In the genomic region with DNA sequence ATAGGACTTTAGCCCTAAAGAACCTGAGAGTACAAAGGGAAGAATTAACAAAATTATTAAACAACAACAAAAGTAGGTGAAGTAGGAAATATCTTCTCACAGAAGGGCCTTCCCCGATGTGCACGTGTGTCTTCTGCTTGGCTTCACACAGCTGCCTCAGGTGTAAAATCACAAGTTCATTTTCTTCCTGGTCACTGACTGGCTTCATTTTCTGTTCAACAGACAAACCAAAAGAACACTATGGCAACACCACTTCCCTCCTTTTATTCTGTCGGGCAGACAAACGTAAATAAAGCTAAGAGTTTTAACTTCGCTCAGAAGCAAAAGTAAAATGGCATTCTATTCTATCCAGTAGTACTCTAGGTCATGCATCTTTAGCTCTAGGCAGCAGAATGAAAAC, we compare ENCODE assay signal across 17 cellular contexts.
DNase-seq lines count a peak whose midpoint lies in the region; ATAC-seq and TF ChIP-seq lines count a peak whose summit lies in the region.
"Had no signal": no experiment of that assay in that cellular context is flagged by ENCODE, and none has a peak within 500 bp of the region (broad histone marks: within the 10 kb centered on the region; RNA-seq: fewer than 3 reads in every experiment).

No MANE protein-coding gene starts in this region.

- H3K4me1 Mint-ChIP-seq in nephron progenitor cell, result no peaks in the 10 kb centered on the region
- peaks cover 2% of the 10 kb centered on the region for H3K4me1 Mint-ChIP-seq in activated T-cell treated with anti-CD3 and anti-CD28 coated beads, Interleukin-2, amount 50 U/mL, for 4 hours (ENCODE audit: low read depth)
- no peaks in the 10 kb centered on the region for H3K4me1 Mint-ChIP-seq in naive thymus-derived CD4-positive, alpha-beta T cell

- no peak overlapping the region for H3K4me3 ChIP-seq in naive thymus-derived CD4-positive, alpha-beta T cell (ENCODE audit: low read length)
- H3K4me3 ChIP-seq: body of pancreas, PC-9, testis had no signal

- TF ChIP-seq CTCF in nephron progenitor cell (IDR thresholded peaks at IDR 0.05), result no peak

- no peaks in the 10 kb centered on the region for H3K9me3 ChIP-seq in naive thymus-derived CD4-positive, alpha-beta T cell (ENCODE audit: control insufficient read depth in 2 of 3, low read length in 3 of 3)
- H3K9me3 ChIP-seq: body of pancreas, testis had no signal

- no peaks in the 10 kb centered on the region for H3K27me3 ChIP-seq in naive thymus-derived CD4-positive, alpha-beta T cell (ENCODE audit: control insufficient read depth in 2 of 2, insufficient read depth in 2 of 2, low read length in 2 of 2)
- H3K27me3 ChIP-seq: body of pancreas, testis had no signal

- POLR2A ChIA-PET in naive thymus-derived CD4-positive, alpha-beta T cell (lab: Charles Lee), result interaction anchor here (1.3 kb wide), 1 partner anchor 28 kb away, joined by 3 read pairs; no protein-coding TSS in a partner anchor

- H3K36me3 ChIP-seq in naive thymus-derived CD4-positive, alpha-beta T cell (ENCODE audit: control insufficient read depth in 2 of 3, insufficient read depth in 3 of 3, low read length in 3 of 3), result no peaks in the 10 kb centered on the region

- no peaks in the 10 kb centered on the region for H3K9me3 Mint-ChIP-seq in nephron progenitor cell
- no peaks in the 10 kb centered on the region for H3K9me3 Mint-ChIP-seq in activated T-cell treated with anti-CD3 and anti-CD28 coated beads, Interleukin-2, amount 50 U/mL, for 4 hours
- H3K9me3 Mint-ChIP-seq in naive thymus-derived CD4-positive, alpha-beta T cell, result peaks cover 0 to 2% (median 0%) of the 10 kb centered on the region in 11 donors
- H3K9me3 Mint-ChIP-seq: activated CD4-positive, alpha-beta T cell treated with anti-CD3 and anti-CD28 coated beads, Interleukin-2, amount 10 ng/mL, durations not matched to agents 24 days and 14 days; natural killer cell had no signal

- H3K4me1 ChIP-seq in naive thymus-derived CD4-positive, alpha-beta T cell (ENCODE audit: control insufficient read depth in 2 of 2, insufficient read depth in 2 of 2, low read length in 2 of 2), result no peaks in the 10 kb centered on the region
- H3K4me1 ChIP-seq: body of pancreas, testis had no signal

- CTCF ChIA-PET in naive thymus-derived CD4-positive, alpha-beta T cell (lab: Charles Lee), result no interaction called here

- intact Hi-C loops in naive thymus-derived CD4-positive, alpha-beta T cell (cut with micrococcal nuclease), result no loop called here

- peaks cover 6% of the 10 kb centered on the region for H3K27me3 Mint-ChIP-seq in nephron progenitor cell (ENCODE audit: low read depth, poor library complexity)
- H3K27me3 Mint-ChIP-seq in activated T-cell treated with anti-CD3 and anti-CD28 coated beads, Interleukin-2, amount 50 U/mL, for 4 hours (ENCODE audit: low read depth), result no peaks in the 10 kb centered on the region
- H3K27me3 Mint-ChIP-seq in naive thymus-derived CD4-positive, alpha-beta T cell, result no peaks in the 10 kb centered on the region
- H3K27me3 Mint-ChIP-seq: activated CD4-positive, alpha-beta T cell treated with anti-CD3 and anti-CD28 coated beads, Interleukin-2, amount 10 ng/mL, durations not matched to agents 24 days and 14 days; CD4-positive, CD25-positive, alpha-beta regulatory T cell had no signal

- peak overlapping the region; percentile 65 for H3K27ac Mint-ChIP-seq in nephron progenitor cell
- H3K27ac Mint-ChIP-seq in naive thymus-derived CD4-positive, alpha-beta T cell, result peak overlapping the region in 1 of 9 donors; percentile 14
- H3K27ac Mint-ChIP-seq: activated CD4-positive, alpha-beta T cell treated with anti-CD3 and anti-CD28 coated beads, Interleukin-2, amount 10 ng/mL, durations not matched to agents 24 days and 14 days; CD4-positive, CD25-positive, alpha-beta regulatory T cell; natural killer cell had no signal

- H3K27ac ChIP-seq in naive thymus-derived CD4-positive, alpha-beta T cell (ENCODE audit: low read depth, low read length), result no peak overlapping the region
- H3K27ac ChIP-seq: body of pancreas, PC-9, testis had no signal

- no peak overlapping the region for H3K4me3 Mint-ChIP-seq in nephron progenitor cell
- no peak overlapping the region for H3K4me3 Mint-ChIP-seq in activated T-cell treated with anti-CD3 and anti-CD28 coated beads, Interleukin-2, amount 50 U/mL, for 4 hours
- H3K4me3 Mint-ChIP-seq in naive thymus-derived CD4-positive, alpha-beta T cell, result no peak overlapping the region
- H3K4me3 Mint-ChIP-seq: activated CD4-positive, alpha-beta T cell treated with anti-CD3 and anti-CD28 coated beads, Interleukin-2, amount 10 ng/mL, durations not matched to agents 24 days and 14 days; CD4-positive, CD25-positive, alpha-beta regulatory T cell; natural killer cell had no signal

- peak; percentile 87 for ATAC-seq in GM19023 (IDR thresholded peaks at IDR 0.05; ENCODE audit: unreplicated experiment)
- peak; percentile 97 for ATAC-seq in GM21737 (IDR thresholded peaks at IDR 0.05; ENCODE audit: unreplicated experiment)
- ATAC-seq in HG03108 (IDR thresholded peaks at IDR 0.05; ENCODE audit: unreplicated experiment), result peak; percentile 94
- no peak for ATAC-seq in activated T-cell treated with anti-CD3 and anti-CD28 coated beads, Interleukin-2, amount 50 U/mL, for 4 hours
- ATAC-seq in naive thymus-derived CD4-positive, alpha-beta T cell, result no peak
- ATAC-seq: body of pancreas had no signal

- peaks cover 18% of the 10 kb centered on the region for H3K36me3 Mint-ChIP-seq in nephron progenitor cell (ENCODE audit: low read depth)
- peaks cover 3% of the 10 kb centered on the region for H3K36me3 Mint-ChIP-seq in activated T-cell treated with anti-CD3 and anti-CD28 coated beads, Interleukin-2, amount 50 U/mL, for 4 hours (ENCODE audit: insufficient read depth)
- H3K36me3 Mint-ChIP-seq in naive thymus-derived CD4-positive, alpha-beta T cell, result peaks cover 0 to 8% (median 0%) of the 10 kb centered on the region in 5 donors
- H3K36me3 Mint-ChIP-seq: natural killer cell had no signal

- DNase-seq in nephron progenitor cell (no peak), NCI-H774 (lab: John Stamatoyannopoulos, UW) (no peak)
- DNase-seq in activated T-cell treated with anti-CD3 and anti-CD28 coated beads, Interleukin-2, amount 50 U/mL, for 4 hours, result no peak
- no peak for DNase-seq in stimulated activated CD4-positive, alpha-beta T cell treated with anti-CD3 and anti-CD28 coated beads, Interleukin-4, amount 100 ng/mL, for 1 hour
- DNase-seq in naive thymus-derived CD4-positive, alpha-beta T cell, result no peak
- DNase-seq: activated CD4-positive, alpha-beta T cell treated with anti-CD3 and anti-CD28 coated beads, Interleukin-2, amount 10 ng/mL, durations not matched to agents 24 days and 14 days; activated effector memory CD4-positive, alpha-beta T cell treated with anti-CD3 and anti-CD28 coated beads, Interleukin-2, amount 50 U/mL, for 16 hours; body of pancreas; CD4-positive, CD25-positive, alpha-beta regulatory T cell; effector memory CD4-positive, alpha-beta T cell; kidney glomerular epithelial cell; natural killer cell; PC-9; testis had no signal

Comparison
In these comparisons a context has a peak if more than half of its experiments do, and no peak if none do; other contexts are left out.
1. ATAC-seq: peak in GM19023 (single experiment), GM21737 (single experiment) and HG03108 (single experiment); none in activated T-cell treated with anti-CD3 and anti-CD28 coated beads, Interleukin-2, amount 50 U/mL, for 4 hours (0 of 2) and naive thymus-derived CD4-positive, alpha-beta T cell (single experiment).